In genomic region chr7:104931181-104931781, GRCh38 we compare ENCODE assay signal across 13 cellular contexts.
DNase-seq lines count a peak whose midpoint lies in the region; ATAC-seq and TF ChIP-seq lines count a peak whose summit lies in the region.
"Had no signal": no experiment of that assay in that cellular context is flagged by ENCODE, and none has a peak within 500 bp of the region (broad histone marks: within the 10 kb centered on the region; RNA-seq: fewer than 3 reads in every experiment).

No MANE protein-coding gene starts in this region.

- H3K27me3 ChIP-seq in esophagus squamous epithelium (no peaks in the 10 kb centered on the region), parathyroid adenoma (ENCODE audit: control insufficient read depth, insufficient read depth, low read length) (no peaks in the 10 kb centered on the region)

- no peak overlapping the region for H3K9ac ChIP-seq in parathyroid adenoma

- ATAC-seq in GM18858 (IDR thresholded peaks at IDR 0.05; ENCODE audit: unreplicated experiment): no peak
- ATAC-seq: psoas muscle had no signal

- H2AFZ ChIP-seq in parathyroid adenoma: peak overlapping the region; percentile 62

- H3K4me2 ChIP-seq in parathyroid adenoma (ENCODE audit: low read length): no peak overlapping the region

- peak; percentile 8 for DNase-seq in NCI-H1694 (lab: John Stamatoyannopoulos, UW)
- DNase-seq in NCI-H1694 treated with DMSO at 0.1 percent for 48 hours (lab: John Stamatoyannopoulos, UW): no peak
- DNase-seq in NCI-H774 (lab: John Stamatoyannopoulos, UW): peak; percentile 43
- DNase-seq in esophagus squamous epithelium (lab: John Stamatoyannopoulos, UW): no peak
- no peak for DNase-seq in NCI-H446 treated with DMSO at 0.1 percent for 48 hours (lab: John Stamatoyannopoulos, UW)
- DNase-seq in stimulated activated CD4-positive, alpha-beta T cell treated with anti-CD3 and anti-CD28 coated beads, Interleukin-2, amount 100 ng/mL, for 48 hours: no peak
- DNase-seq: activated CD4-positive, alpha-beta T cell treated with anti-CD3 and anti-CD28 coated beads, Interleukin-2, amount 50 U/mL, for 1 hour; activated effector memory CD4-positive, alpha-beta T cell treated with anti-CD3 and anti-CD28 coated beads, Interleukin-2, amount 50 U/mL, for 16 hours; caudate nucleus; NCI-H510A; psoas muscle had no signal

- TF ChIP-seq POLR2A in esophagus squamous epithelium (IDR thresholded peaks at IDR 0.05): no peak

- 49 to 58% methylated on average over 3 to 5 of the region's 5 CpGs for WGBS in esophagus squamous epithelium, 2 donors

- intact Hi-C loops in esophagus squamous epithelium (cut with DNase I): no loop called here

- H3K36me3 ChIP-seq in esophagus squamous epithelium: no peaks in the 10 kb centered on the region
- no peaks in the 10 kb centered on the region for H3K36me3 ChIP-seq in parathyroid adenoma (ENCODE audit: control insufficient read depth, insufficient read depth, low read length)

- TF ChIP-seq CTCF in esophagus squamous epithelium (IDR thresholded peaks at IDR 0.05) (no peak), parathyroid adenoma (IDR thresholded peaks at IDR 0.05) (no peak)

- H3K4me1 ChIP-seq in esophagus squamous epithelium (peaks cover 4 to 37% (median 9%) of the 10 kb centered on the region in 3 donors), parathyroid adenoma (peaks cover 6% of the 10 kb centered on the region)
- H3K4me1 ChIP-seq: psoas muscle had no signal

- H3K9me3 ChIP-seq in esophagus squamous epithelium (no peaks in the 10 kb centered on the region), parathyroid adenoma (ENCODE audit: control insufficient read depth, low read length) (no peaks in the 10 kb centered on the region)
- H3K9me3 ChIP-seq: psoas muscle had no signal

- peak overlapping the region; percentile 14 to 71 (median 50) for H3K27ac ChIP-seq in esophagus squamous epithelium
- H3K27ac ChIP-seq in parathyroid adenoma: no peak overlapping the region
- H3K27ac ChIP-seq: psoas muscle had no signal

- H3K79me2 ChIP-seq in parathyroid adenoma: no peaks in the 10 kb centered on the region

- H3K4me3 ChIP-seq in esophagus squamous epithelium (no peak overlapping the region), parathyroid adenoma (ENCODE audit: low read depth, low read length) (no peak overlapping the region)
- H3K4me3 ChIP-seq: psoas muscle had no signal

Comparison
In these comparisons a context has a peak if more than half of its experiments do, and no peak if none do; other contexts are left out.
1. DNase-seq: peak in NCI-H1694 (single experiment) and NCI-H774 (single experiment); none in NCI-H1694 treated with DMSO at 0.1 percent for 48 hours (single experiment), esophagus squamous epithelium (single experiment), NCI-H446 treated with DMSO at 0.1 percent for 48 hours (single experiment) and stimulated activated CD4-positive, alpha-beta T cell treated with anti-CD3 and anti-CD28 coated beads, Interleukin-2, amount 100 ng/mL, for 48 hours (0 of 2).